17 cellular contexts compared by ENCODE assay signal in genomic region chr5:126614189-126614588, GRCh38. TPM values are rescaled to one million over a fixed set of nuclear protein-coding genes. Genes with fewer than 3 reads are reported as not detected.
DNase-seq lines count a peak whose midpoint lies in the region; ATAC-seq, FAIRE-seq and TF ChIP-seq lines count a peak whose summit lies in the region.
"Had no signal": no experiment of that assay in that cellular context is flagged by ENCODE, and none has a peak within 500 bp of the region (broad histone marks: within the 10 kb centered on the region; RNA-seq: fewer than 3 reads in every experiment).

No MANE protein-coding gene starts in this region.

- no peak for TF ChIP-seq RAD21 in GM12878 (IDR thresholded peaks at IDR 0.05; ENCODE audit: insufficient read depth, low read depth, low read length)

- FAIRE-seq in GM12878 (lab: Jason Lieb, UNC), result no peak
- FAIRE-seq: G401.6 had no signal

- RAD21 ChIA-PET in GM12878 (lab: Charles Lee; ENCODE audit: unreplicated experiment), result no interaction called here

- BruUV-seq in GM12878 (replicated peaks; lab: Mats Ljungman, UMichigan), result no TSS peak

- peaks cover 23 to 37% of the 10 kb centered on the region in 2 donors for H3K4me1 Mint-ChIP-seq in natural killer cell
- peaks cover 14% of the 10 kb centered on the region in 2 donors for H3K4me1 Mint-ChIP-seq in natural killer cell treated with Interleukin-12 subunit alpha and Interleukin-12 subunit beta and Interleukin-15 and Interleukin-18, amount 100 ng/mL, for 72 hours (ENCODE audit: low read depth in 2 of 2)
- H3K4me1 Mint-ChIP-seq: H9 had no signal

- SMC1A ChIA-PET in GM12878 (lab: Charles Lee; ENCODE audit: uncharacterized antibody, unreplicated experiment), result interaction anchor here (0.8 kb wide), 1 partner anchor 275 kb away, joined by 3 read pairs; no protein-coding TSS in a partner anchor

- ATAC-seq in natural killer cell (no peak), GM12878 (peak; percentile 39), mucosa of descending colon (no peak), HG02759 (IDR thresholded peaks at IDR 0.05; ENCODE audit: unreplicated experiment) (no peak)
- ATAC-seq in natural killer cell treated with Interleukin-12 subunit alpha and Interleukin-12 subunit beta and Interleukin-15 and Interleukin-18, amount 100 ng/mL, for 72 hours, result no peak

- H3K27me3 Mint-ChIP-seq in natural killer cell (ENCODE audit: low read depth in 2 of 2), result no peaks in the 10 kb centered on the region
- no peaks in the 10 kb centered on the region for H3K27me3 Mint-ChIP-seq in natural killer cell treated with Interleukin-12 subunit alpha and Interleukin-12 subunit beta and Interleukin-15 and Interleukin-18, amount 100 ng/mL, for 72 hours

- no peak for TF ChIP-seq EP300 in GM12878 (IDR thresholded peaks at IDR 0.05; ENCODE audit: borderline replicate concordance in 1 of 2, control insufficient read depth in 1 of 2, low read depth in 2 of 2, low read length in 2 of 2)

- peak overlapping the region; percentile 10 to 56 for H3K27ac Mint-ChIP-seq in natural killer cell
- H3K27ac Mint-ChIP-seq in natural killer cell treated with Interleukin-12 subunit alpha and Interleukin-12 subunit beta and Interleukin-15 and Interleukin-18, amount 100 ng/mL, for 72 hours, result no peak overlapping the region

- DNase-seq in natural killer cell (no peak), GM12878 (ENCODE audit: low read depth, low spot score) (no peak), mucosa of descending colon (no peak), COR-L47 (lab: John Stamatoyannopoulos, UW) (no peak)
- DNase-seq in natural killer cell treated with Interleukin-12 subunit alpha and Interleukin-12 subunit beta and Interleukin-15 and Interleukin-18, amount 100 ng/mL, for 72 hours (ENCODE audit: low spot score), result no peak
- DNase-seq: AML-193, DMS79, H9, NCI-H1092 treated with DMSO at 0.1 percent for 48 hours, NCI-H1694, NCI-H2107, NCI-H345, Peyer's patch, Right ventricle myocardium superior had no signal

- in situ Hi-C loops in GM12878 (cut with MboI), result no loop called here

- TF ChIP-seq CTCF in natural killer cell (IDR thresholded peaks at IDR 0.05), result no peak
- TF ChIP-seq CTCF in KMS-11 (conservative IDR thresholded peaks at IDR 0.05; ENCODE audit: low read depth, low read length), result no peak
- no peak for TF ChIP-seq CTCF in GM12878 (IDR thresholded peaks at IDR 0.05 in 2 of 3, conservative IDR thresholded peaks at IDR 0.05 in 1 of 3; ENCODE audit: control insufficient read depth in 2 of 3, extremely low read depth in 1 of 3, insufficient read depth in 1 of 3, low read depth in 3 of 3, low read length in 3 of 3)
- no peak for TF ChIP-seq CTCF in mucosa of descending colon (IDR thresholded peaks at IDR 0.05)

- TF ChIP-seq POLR2A in GM12878 (IDR thresholded peaks at IDR 0.05; ENCODE audit: low read depth, low read length), result no peak

- H3K4me2 ChIP-seq in KMS-11 (peak overlapping the region; percentile 92), GM12878 (ENCODE audit: control insufficient read depth, insufficient read depth) (peak overlapping the region; percentile 42)

- no peak overlapping the region for H3K4me3 Mint-ChIP-seq in natural killer cell
- H3K4me3 Mint-ChIP-seq in natural killer cell treated with Interleukin-12 subunit alpha and Interleukin-12 subunit beta and Interleukin-15 and Interleukin-18, amount 100 ng/mL, for 72 hours, result no peak overlapping the region
- H3K4me3 Mint-ChIP-seq: H9 had no signal

- H2AFZ ChIP-seq in KMS-11 (ENCODE audit: low read depth) (no peak overlapping the region), GM12878 (ENCODE audit: control insufficient read depth, low read depth, low read length) (no peak overlapping the region)

- H3K4me3 ChIP-seq in KMS-11 (IDR thresholded peaks at IDR 0.05; ENCODE audit: insufficient read depth, low read depth, low read length) (no peak overlapping the region), GM12878 (no peak overlapping the region), mucosa of descending colon (no peak overlapping the region)
- H3K4me3 ChIP-seq: Peyer's patch had no signal

- no peaks in the 10 kb centered on the region for H3K36me3 Mint-ChIP-seq in natural killer cell
- peaks cover 10% of the 10 kb centered on the region for H3K36me3 Mint-ChIP-seq in natural killer cell treated with Interleukin-12 subunit alpha and Interleukin-12 subunit beta and Interleukin-15 and Interleukin-18, amount 100 ng/mL, for 72 hours

- H3K27ac ChIP-seq in KMS-11 (peak overlapping the region; percentile 94), GM12878 (ENCODE audit: control insufficient read depth, insufficient read depth) (peak overlapping the region; percentile 25; the same call in 1 of the 2 replicates)
- H3K27ac ChIP-seq: Peyer's patch had no signal

- CTCF ChIA-PET in GM12878 (lab: Yijun Ruan, JAX), result interaction anchor here (0.9 to 1.3 kb wide), 3 partner anchors 9 to 66 kb away, joined by 3 to 7 read pairs (median 5); partner anchors contain the start of gene PHAX

- intact Hi-C loops in natural killer cell (cut with micrococcal nuclease), result no loop called here
- intact Hi-C loops in GM12878 (cut with micrococcal nuclease; ENCODE audit: unreplicated experiment), result no loop called here
- intact Hi-C loops in mucosa of descending colon (cut with DNase I, micrococcal nuclease), result no loop called here

- H3K4me1 ChIP-seq in KMS-11 (ENCODE audit: low read depth, poor library complexity, severe bottlenecking) (peaks cover 79% of the 10 kb centered on the region), GM12878 (ENCODE audit: control insufficient read depth, insufficient read depth, low read length) (peaks cover 12% of the 10 kb centered on the region), mucosa of descending colon (ENCODE audit: low read depth) (no peaks in the 10 kb centered on the region)
- H3K4me1 ChIP-seq: Peyer's patch had no signal

- 19% methylated on average over 5 of the region's 5 CpGs for WGBS in GM12878 (ENCODE audit: insufficient coverage, insufficient replicate concordance, low lambda C conversion rate, missing lambda C conversion rate)

- H3K36me3 ChIP-seq in KMS-11 (ENCODE audit: insufficient read depth), result peaks cover 15% of the 10 kb centered on the region; the same call in 1 of the 2 replicates
- H3K36me3 ChIP-seq in GM12878 (ENCODE audit: control insufficient read depth in 2 of 2, insufficient read depth in 2 of 2, low read length in 1 of 2), result peaks cover 3 to 19% of the 10 kb centered on the region in 2 experiments
- H3K36me3 ChIP-seq in mucosa of descending colon (ENCODE audit: low read depth), result no peaks in the 10 kb centered on the region

- H3K9ac ChIP-seq in KMS-11 (no peak overlapping the region), GM12878 (ENCODE audit: control insufficient read depth, insufficient read depth, low read length) (no peak overlapping the region)

- H4K20me1 ChIP-seq in KMS-11 (ENCODE audit: insufficient read depth), result no peaks in the 10 kb centered on the region
- H4K20me1 ChIP-seq in GM12878 (ENCODE audit: control insufficient read depth, insufficient read depth), result no peaks in the 10 kb centered on the region

- POLR2A ChIA-PET in GM12878 (lab: Charles Lee), result no interaction called here

- no peaks in the 10 kb centered on the region for H3K9me3 Mint-ChIP-seq in natural killer cell
- no peaks in the 10 kb centered on the region for H3K9me3 Mint-ChIP-seq in natural killer cell treated with Interleukin-12 subunit alpha and Interleukin-12 subunit beta and Interleukin-15 and Interleukin-18, amount 100 ng/mL, for 72 hours
- H3K9me3 Mint-ChIP-seq: H9 had no signal

- H3K9me3 ChIP-seq in GM12878 (replicated peaks; ENCODE audit: control insufficient read depth, insufficient read depth, low read length) (no peaks in the 10 kb centered on the region), mucosa of descending colon (no peaks in the 10 kb centered on the region)
- H3K9me3 ChIP-seq: Peyer's patch had no signal

- H3K79me2 ChIP-seq in KMS-11 (ENCODE audit: insufficient read depth, low read depth) (peaks cover 80% of the 10 kb centered on the region), GM12878 (ENCODE audit: control insufficient read depth, insufficient read depth, low read length) (peaks cover 22% of the 10 kb centered on the region)

- H3K27me3 ChIP-seq in KMS-11 (ENCODE audit: insufficient read depth, low read depth), result no peaks in the 10 kb centered on the region
- no peaks in the 10 kb centered on the region for H3K27me3 ChIP-seq in GM12878 (replicated peaks in 1 of 2; ENCODE audit: control insufficient read depth in 2 of 2, insufficient read depth in 2 of 2, low read length in 1 of 2)
- H3K27me3 ChIP-seq: Peyer's patch had no signal

RNA-seq across cellular contexts. Expression of gene PHAX, which starts 13.4 kb away (rescaled TPM):
- total RNA-seq in natural killer cell (10 to 100 TPM; 39.2 to 43.6 (median 40.0) TPM), GM12878 (2014; rRNA removed) (28.2 and 35.5 TPM in 2 replicates), GM12878 (2014; rRNA removed; fragmentation: Illumina TruSeq; extraction: Trizol) (70.2 and 72.1 TPM in 2 replicates), GM12878 (2021) (30.8 and 33.1 TPM in 2 replicates), mucosa of descending colon (10 to 100 TPM; 30.8 to 43.3 (median 34.0) TPM)
- 10 to 100 TPM; 31.5 to 37.7 TPM for total RNA-seq in natural killer cell treated with Interleukin-12 subunit alpha and Interleukin-12 subunit beta and Interleukin-15 and Interleukin-18, amount 100 ng/mL, for 72 hours
- total RNA-seq in GM12878 (2013; cell fraction: nucleolus; rRNA removed), result 36.8 and 38.3 TPM in 2 replicates
- 39.9 TPM for polyA plus RNA-seq in GM12878 (2011; ENCODE audit: low read depth)
- polyA plus RNA-seq in GM12878 (2011; rRNA removed) (42.5 and 67.0 TPM in 2 replicates), GM12878 (2014; fragmentation: Illumina TruSeq; extraction: Trizol) (59.8 and 92.3 TPM in 2 replicates), GM12878 (2014; fragmentation: Nextera tagmentation; extraction: Ambion mirVana) (10 to 100 TPM; 60.8 to 71.5 TPM), GM12878 (2014; rRNA removed) (29.8 and 30.4 TPM in 2 replicates), GM12878 (2016; fragmentation: Nextera tagmentation; extraction: Ambion mirVana) (10 to 100 TPM; 86.3 to 88.7 TPM)
- polyA plus RNA-seq in GM12878 (2011; cell fraction: cytosol; rRNA removed), result 30.2 and 34.1 TPM in 2 replicates
- polyA plus RNA-seq in GM12878 (2011; cell fraction: nucleus; rRNA removed), result 9.2 and 17.4 TPM in 2 replicates
- 40.1 and 42.9 TPM in 2 replicates for polyA plus RNA-seq in GM12878 (2012)
- polyA minus RNA-seq in GM12878 (2011; rRNA and poly(A)+ RNA removed), result 38.7 and 45.0 TPM in 2 replicates
- polyA minus RNA-seq in GM12878 (2011; cell fraction: cytosol; rRNA and poly(A)+ RNA removed), result 11.4 and 18.4 TPM in 2 replicates
- 13.2 and 26.5 TPM in 2 replicates for polyA minus RNA-seq in GM12878 (2011; cell fraction: nucleus; rRNA and poly(A)+ RNA removed)

RNA-seq across cellular contexts. Expression of gene ALDH7A1, which starts 19.2 kb away (rescaled TPM):
- 1 to 10 TPM in 2 of 3 donors, under 1 TPM in 1; 0.66 to 1.3 (median 1.2) TPM for total RNA-seq in natural killer cell
- 1 to 10 TPM in 1 of 2 donors, under 1 TPM in 1; 0.81 to 1.2 TPM for total RNA-seq in natural killer cell treated with Interleukin-12 subunit alpha and Interleukin-12 subunit beta and Interleukin-15 and Interleukin-18, amount 100 ng/mL, for 72 hours
- total RNA-seq in GM12878 (2013; cell fraction: nucleolus; rRNA removed), result 14.1 and 83.3 TPM in 2 replicates
- 0.82 TPM in 1 of 2 replicates, not detected in the other for total RNA-seq in GM12878 (2014; rRNA removed)
- total RNA-seq in GM12878 (2014; rRNA removed; fragmentation: Illumina TruSeq; extraction: Trizol), result 0.32 and 0.45 TPM in 2 replicates
- 0.41 and 1.1 TPM in 2 replicates for total RNA-seq in GM12878 (2021)
- polyA plus RNA-seq in GM12878 (2011; ENCODE audit: low read depth), result 0.92 TPM
- polyA plus RNA-seq in GM12878 (2011; rRNA removed), result 0.18 and 0.33 TPM in 2 replicates
- 0.18 TPM in 2 replicates for polyA plus RNA-seq in GM12878 (2011; cell fraction: cytosol; rRNA removed)
- polyA plus RNA-seq in GM12878 (2011; cell fraction: nucleus; rRNA removed), result 0.43 TPM in 1 of 2 replicates, not detected in the other
- 1.2 and 1.9 TPM in 2 replicates for polyA plus RNA-seq in GM12878 (2012)
- 0.44 and 0.48 TPM in 2 replicates for polyA plus RNA-seq in GM12878 (2014; fragmentation: Illumina TruSeq; extraction: Trizol)
- polyA plus RNA-seq in GM12878 (2014; fragmentation: Nextera tagmentation; extraction: Ambion mirVana), result under 1 TPM; 0.24 TPM
- 0.28 and 0.80 TPM in 2 replicates for polyA plus RNA-seq in GM12878 (2014; rRNA removed)
- polyA plus RNA-seq in GM12878 (2016; fragmentation: Nextera tagmentation; extraction: Ambion mirVana), result 1 to 10 TPM in 1 of 2 experiments, under 1 TPM in 1; 0.75 to 1.0 TPM
- 0.15 and 0.37 TPM in 2 replicates for polyA minus RNA-seq in GM12878 (2011; rRNA and poly(A)+ RNA removed)
- 1.9 and 2.1 TPM in 2 replicates for polyA minus RNA-seq in GM12878 (2011; cell fraction: cytosol; rRNA and poly(A)+ RNA removed)
- 0.38 TPM in 1 of 2 replicates, not detected in the other for polyA minus RNA-seq in GM12878 (2011; cell fraction: nucleus; rRNA and poly(A)+ RNA removed)
- total RNA-seq in mucosa of descending colon, result 10 to 100 TPM; 39.4 to 46.1 (median 41.6) TPM

Comparison
In these comparisons a context has a peak if more than half of its experiments do, and no peak if none do; other contexts are left out.
1. H3K27ac Mint-ChIP-seq: peak in natural killer cell (2 of 2); none in natural killer cell treated with Interleukin-12 subunit alpha and Interleukin-12 subunit beta and Interleukin-15 and Interleukin-18, amount 100 ng/mL, for 72 hours (0 of 2).